Comparison of ENCODE assay signal across 18 cellular contexts in genomic region chr20:63347081-63347741, GRCh38. TPM values are rescaled to one million over a fixed set of nuclear protein-coding genes. Genes with fewer than 3 reads are reported as not detected.
A peak's percentile ranks its signal among the peaks of the same experiment; 100 is the strongest.
DNase-seq lines count a peak whose midpoint lies in the region; ATAC-seq, FAIRE-seq and TF ChIP-seq lines count a peak whose summit lies in the region.
"Had no signal": no experiment of that assay in that cellular context is flagged by ENCODE, and none has a peak within 500 bp of the region (broad histone marks: within the 10 kb centered on the region; RNA-seq: fewer than 3 reads in every experiment).

No MANE protein-coding gene starts in this region.

- H2AK5ac ChIP-seq in H1 (ENCODE audit: low read depth, low read length) (no peak overlapping the region), mesenchymal stem cell (ENCODE audit: low read length, severe bottlenecking) (no peak overlapping the region)

- DNase-seq in Right ventricle myocardium superior (peak; percentile 36), left ventricle myocardium inferior (no peak), H1 (ENCODE audit: low read depth in 1 of 2, low spot score in 2 of 2) (no peak), left kidney (ENCODE audit: low read depth, low spot score) (peak; percentile 59), mesenchymal stem cell (no peak), middle frontal gyrus (ENCODE audit: extremely low spot score, low spot score) (no peak), COLO668 (lab: John Stamatoyannopoulos, UW; ENCODE audit: unreplicated experiment) (no peak)
- DNase-seq: 8988T; AML-193; C1 segment of cervical spinal cord; CD4-positive, alpha-beta T cell; DMS153; DMS79 treated with DMSO at 0.1 percent for 48 hours; EL had no signal

- H2BK5ac ChIP-seq in H1 (ENCODE audit: low read depth, low read length), result no peak overlapping the region
- no peak overlapping the region for H2BK5ac ChIP-seq in mesenchymal stem cell (ENCODE audit: low read depth, low read length, poor library complexity, severe bottlenecking)

- no peak overlapping the region for H3K9ac ChIP-seq in H1 (replicated peaks in 1 of 4; ENCODE audit: extremely low read depth in 1 of 4, low read depth in 3 of 4, low read length in 3 of 4)
- no peak overlapping the region for H3K9ac ChIP-seq in mesenchymal stem cell (ENCODE audit: low read length)

- H3K4ac ChIP-seq in H1 (replicated peaks; ENCODE audit: insufficient read length, low read depth, low read length) (no peak overlapping the region), mesenchymal stem cell (ENCODE audit: low read depth in 1 of 2, low read length in 2 of 2) (no peak overlapping the region)

- H3K4me3 ChIP-seq in left ventricle myocardium inferior (no peak overlapping the region), H1 (ENCODE audit: extremely low read depth in 1 of 4, insufficient read depth in 2 of 4, low read depth in 3 of 4, low read length in 4 of 4) (no peak overlapping the region), mesenchymal stem cell (ENCODE audit: insufficient read depth in 1 of 2, low read depth in 1 of 2, low read length in 2 of 2) (no peak overlapping the region)
- H3K4me3 ChIP-seq: GM23338, HAP-1 had no signal

- no peak for ATAC-seq in Right ventricle myocardium superior (ENCODE audit: poor library complexity)
- ATAC-seq: GM23338 had no signal

- H2AFZ ChIP-seq in H1 (ENCODE audit: low read length) (no peak overlapping the region), mesenchymal stem cell (ENCODE audit: low read depth, low read length) (no peak overlapping the region)
- H2AFZ ChIP-seq: GM23338 had no signal

- H3K14ac ChIP-seq in H1 (ENCODE audit: insufficient read length) (no peak overlapping the region), mesenchymal stem cell (ENCODE audit: low read length in 2 of 2) (no peak overlapping the region)

- no peak for FAIRE-seq in H1 (lab: Jason Lieb, UNC)
- FAIRE-seq: G401.6, GM12891 had no signal

- TF ChIP-seq CTCF in left ventricle myocardium inferior (IDR thresholded peaks at IDR 0.05; ENCODE audit: borderline replicate concordance), result no peak
- no peak for TF ChIP-seq CTCF in H1 (IDR thresholded peaks at IDR 0.05; ENCODE audit: control extremely low read depth in 1 of 3, insufficient read depth in 1 of 3, low read depth in 1 of 3, low read length in 3 of 3)

- H2BK12ac ChIP-seq in H1 (ENCODE audit: low read depth, low read length) (no peak overlapping the region), mesenchymal stem cell (ENCODE audit: low read length in 2 of 2) (no peak overlapping the region)

- 0 out of 2 replicates have a peak overlapping the region, but pooled peaks have one; percentile 21 for H4K8ac ChIP-seq in H1 (ENCODE audit: extremely low read depth, insufficient read depth, low read length)
- H4K8ac ChIP-seq in mesenchymal stem cell (ENCODE audit: low read length), result no peak overlapping the region

- CTCF ChIA-PET in H1 (lab: Charles Lee; ENCODE audit: partially characterized antibody), result interaction anchor here (1.3 to 5.0 kb wide), 4 partner anchors 32 to 56 kb away, joined by 3 to 33 read pairs (median 6); no protein-coding TSS in a partner anchor

- H2BK120ac ChIP-seq in H1 (replicated peaks; ENCODE audit: low read depth, low read length) (no peak overlapping the region), mesenchymal stem cell (ENCODE audit: low read depth, low read length) (no peak overlapping the region)

- no peak overlapping the region for H4K5ac ChIP-seq in H1 (ENCODE audit: insufficient read length, low read depth, low read length)

- H3K27ac ChIP-seq in left ventricle myocardium inferior (replicated peaks) (no peak overlapping the region), H1 (ENCODE audit: low read depth, low read length) (no peak overlapping the region), mesenchymal stem cell (ENCODE audit: low read length, poor library complexity, severe bottlenecking) (no peak overlapping the region)

- no peaks in the 10 kb centered on the region for H3K79me1 ChIP-seq in H1 (ENCODE audit: low read depth, low read length)
- no peaks in the 10 kb centered on the region for H3K79me1 ChIP-seq in mesenchymal stem cell (replicated peaks; ENCODE audit: low read length, poor library complexity, severe bottlenecking)

- H3K56ac ChIP-seq in H1 (replicated peaks; ENCODE audit: insufficient read length, low read depth, low read length), result no peak overlapping the region

- no peak for TF ChIP-seq EP300 in H1 (IDR thresholded peaks at IDR 0.05; ENCODE audit: borderline replicate concordance in 1 of 2, low read depth in 2 of 2, low read length in 2 of 2)

- POLR2A ChIA-PET in H1 (lab: Charles Lee; ENCODE audit: partially characterized antibody), result no interaction called here

- no peak overlapping the region for H3K4me2 ChIP-seq in H1 (ENCODE audit: insufficient read depth in 1 of 2, low read depth in 2 of 2, low read length in 2 of 2)
- no peak overlapping the region for H3K4me2 ChIP-seq in mesenchymal stem cell (ENCODE audit: low read length, poor library complexity, severe bottlenecking)
- H3K4me2 ChIP-seq: GM23338 had no signal

- H4K91ac ChIP-seq in H1 (replicated peaks; ENCODE audit: insufficient read length, low read length) (no peak overlapping the region), mesenchymal stem cell (ENCODE audit: low read length) (no peak overlapping the region)

- no peaks in the 10 kb centered on the region for H3K36me3 ChIP-seq in left ventricle myocardium inferior
- H3K36me3 ChIP-seq in H1 (ENCODE audit: control insufficient read depth in 2 of 4, insufficient read depth in 4 of 4, low read length in 3 of 4), result no peaks in the 10 kb centered on the region
- no peaks in the 10 kb centered on the region for H3K36me3 ChIP-seq in mesenchymal stem cell (ENCODE audit: control insufficient read depth in 1 of 2, insufficient read depth in 2 of 2, low read depth in 1 of 2, low read length in 2 of 2)
- H3K36me3 ChIP-seq: HAP-1 had no signal

- intact Hi-C loops in Right ventricle myocardium superior (cut with DNase I), result no loop called here
- intact Hi-C loops in left ventricle myocardium inferior (cut with micrococcal nuclease), result no loop called here

- 91% methylated on average over 28 of the region's 33 CpGs; no CpG with 5 or more reads in 1 of the 2 experiments for WGBS in H1 (ENCODE audit: extremely low coverage in 1 of 2, insufficient coverage in 1 of 2, insufficient read length in 1 of 2, insufficient replicate concordance in 2 of 2, low coverage in 1 of 2, low lambda C conversion rate in 2 of 2, missing lambda C conversion rate in 1 of 2), 2 experiments
- 83% methylated on average over 33 of the region's 33 CpGs for WGBS in mesenchymal stem cell

- no peak for TF ChIP-seq RAD21 in H1 (IDR thresholded peaks at IDR 0.05 in 1 of 2, conservative IDR thresholded peaks at IDR 0.05 in 1 of 2; ENCODE audit: low read depth in 2 of 2, low read length in 2 of 2)

- H3K27me3 ChIP-seq in left ventricle myocardium inferior (ENCODE audit: low read depth), result peaks cover 41% of the 10 kb centered on the region
- no peaks in the 10 kb centered on the region for H3K27me3 ChIP-seq in H1 (replicated peaks in 1 of 4; ENCODE audit: control insufficient read depth in 3 of 4, extremely low read depth in 1 of 4, insufficient read depth in 3 of 4, low read length in 3 of 4)
- peaks cover 4 to 46% of the 10 kb centered on the region in 2 experiments for H3K27me3 ChIP-seq in mesenchymal stem cell (ENCODE audit: control insufficient read depth in 1 of 2, insufficient read depth in 1 of 2, low read length in 2 of 2)

- H2BK20ac ChIP-seq in H1 (ENCODE audit: low read length), result no peak overlapping the region

- H3K18ac ChIP-seq in H1 (ENCODE audit: extremely low read depth, low read length) (no peak overlapping the region; the same call in 1 of the 2 replicates), mesenchymal stem cell (ENCODE audit: low read depth in 1 of 2, low read length in 2 of 2) (no peak overlapping the region)

- H3K23ac ChIP-seq in H1 (ENCODE audit: insufficient read length), result no peak overlapping the region
- no peak overlapping the region for H3K23ac ChIP-seq in mesenchymal stem cell (ENCODE audit: low read length in 2 of 2)

- H3K79me2 ChIP-seq in H1 (ENCODE audit: control insufficient read depth in 1 of 2, insufficient read depth in 2 of 2, low read length in 2 of 2), result no peaks in the 10 kb centered on the region

- TF ChIP-seq POLR2A in H1 (IDR thresholded peaks at IDR 0.05; ENCODE audit: control extremely low read depth in 1 of 2, low read depth in 2 of 2, low read length in 2 of 2), result no peak

- no peak overlapping the region for H2BK15ac ChIP-seq in H1 (ENCODE audit: low read length)
- H2BK15ac ChIP-seq in mesenchymal stem cell (ENCODE audit: low read depth, poor library complexity, severe bottlenecking), result no peak overlapping the region

- H3K4me1 ChIP-seq in left ventricle myocardium inferior (peaks cover 35% of the 10 kb centered on the region), H1 (replicated peaks in 1 of 4; ENCODE audit: control insufficient read depth in 3 of 4, insufficient read depth in 4 of 4, low read length in 3 of 4) (peaks cover 0 to 4% (median 4%) of the 10 kb centered on the region in 4 experiments; a peak in 5 of 7 replicates), mesenchymal stem cell (ENCODE audit: control insufficient read depth, insufficient read depth, low read depth, low read length) (no peaks in the 10 kb centered on the region)
- H3K4me1 ChIP-seq: HAP-1 had no signal

- peaks cover 0 to 2% of the 10 kb centered on the region in 2 experiments for H4K20me1 ChIP-seq in H1 (replicated peaks in 1 of 2; ENCODE audit: control insufficient read depth in 1 of 2, insufficient read depth in 2 of 2, low read length in 2 of 2)

- H3K9me3 ChIP-seq in left ventricle myocardium inferior (replicated peaks) (no peaks in the 10 kb centered on the region), H1 (ENCODE audit: insufficient read depth in 2 of 2, low read depth in 1 of 2, low read length in 1 of 2) (peaks cover 0 to 8% of the 10 kb centered on the region in 2 experiments; a peak in 2 of 4 replicates), mesenchymal stem cell (ENCODE audit: control insufficient read depth, low read length) (no peaks in the 10 kb centered on the region)
- H3K9me3 ChIP-seq: HAP-1 had no signal

- no peaks in the 10 kb centered on the region for H3K23me2 ChIP-seq in H1 (ENCODE audit: low read depth, low read length)

RNA-seq across cellular contexts. Expression of gene CHRNA4, which starts 13.9 kb away (rescaled TPM):
- total RNA-seq in Right ventricle myocardium superior (1.5 TPM), left ventricle myocardium inferior (0.38 TPM)
- total RNA-seq in H1 (2021; fragmentation: NEBNext Ultra II Directional; extraction: Animal tissue kit (Norgen Biotek cat#: 25700)), result 2.7 and 5.7 TPM in 2 replicates
- polyA plus RNA-seq in H1 (2011; rRNA removed), result 4.3 and 5.0 TPM in 2 replicates
- polyA plus RNA-seq in H1 (2011; cell fraction: cytosol; rRNA removed), result 1.8 TPM
- polyA plus RNA-seq in H1 (2011; cell fraction: nucleus; rRNA removed), result 4.9 TPM
- 2.0 to 4.0 TPM (median 2.5 TPM) in 4 replicates for polyA plus RNA-seq in H1 (2012, experiment 1 of 2)
- polyA plus RNA-seq in H1 (2012, experiment 2 of 2), result 1.6 TPM
- polyA plus RNA-seq in H1 (2013, experiment 1 of 2), result 4.1 TPM
- polyA plus RNA-seq in H1 (2013, experiment 2 of 2), result 3.8 TPM
- 5.6 and 11.1 TPM in 2 replicates for polyA minus RNA-seq in H1 (2011; rRNA and poly(A)+ RNA removed)
- polyA minus RNA-seq in H1 (2011; cell fraction: cytosol; rRNA and poly(A)+ RNA removed), result 8.4 TPM
- polyA minus RNA-seq in H1 (2011; cell fraction: nucleus; rRNA and poly(A)+ RNA removed), result 4.4 TPM
- not detected for polyA plus RNA-seq in mesenchymal stem cell (2013, experiment 1 of 2)
- polyA plus RNA-seq in mesenchymal stem cell (2013, experiment 2 of 2), result not detected
- total RNA-seq: CD4-positive, alpha-beta T cell had no signal

RNA-seq across cellular contexts. Expression of gene COL20A1, which starts 54.2 kb away (rescaled TPM):
- total RNA-seq in Right ventricle myocardium superior (not detected), left ventricle myocardium inferior (not detected)
- 0.17 and 0.19 TPM in 2 replicates for total RNA-seq in H1 (2021; fragmentation: NEBNext Ultra II Directional; extraction: Animal tissue kit (Norgen Biotek cat#: 25700))
- 0.21 and 0.61 TPM in 2 replicates for polyA plus RNA-seq in H1 (2011; rRNA removed)
- 0.41 TPM for polyA plus RNA-seq in H1 (2011; cell fraction: cytosol; rRNA removed)
- 5.9 TPM for polyA plus RNA-seq in H1 (2011; cell fraction: nucleus; rRNA removed)
- polyA plus RNA-seq in H1 (2012, experiment 1 of 2), result 0.08 to 1.0 TPM (median 0.66 TPM) in 4 replicates
- 0.07 TPM for polyA plus RNA-seq in H1 (2012, experiment 2 of 2)
- 0.06 TPM for polyA plus RNA-seq in H1 (2013, experiment 1 of 2)
- 0.06 TPM for polyA plus RNA-seq in H1 (2013, experiment 2 of 2)
- 0.07 and 0.09 TPM in 2 replicates for polyA minus RNA-seq in H1 (2011; rRNA and poly(A)+ RNA removed)
- polyA minus RNA-seq in H1 (2011; cell fraction: cytosol; rRNA and poly(A)+ RNA removed), result 0.37 TPM
- 1.9 TPM for polyA minus RNA-seq in H1 (2011; cell fraction: nucleus; rRNA and poly(A)+ RNA removed)
- not detected for polyA plus RNA-seq in mesenchymal stem cell (2013, experiment 1 of 2)
- not detected for polyA plus RNA-seq in mesenchymal stem cell (2013, experiment 2 of 2)

Comparison
In these comparisons a context has a peak if more than half of its experiments do, and no peak if none do; other contexts are left out.
1. DNase-seq: peak in Right ventricle myocardium superior (single experiment) and left kidney (single experiment); none in left ventricle myocardium inferior (single experiment), H1 (0 of 2), mesenchymal stem cell (single experiment), middle frontal gyrus (single experiment) and COLO668 (single experiment).